In the genomic region with DNA sequence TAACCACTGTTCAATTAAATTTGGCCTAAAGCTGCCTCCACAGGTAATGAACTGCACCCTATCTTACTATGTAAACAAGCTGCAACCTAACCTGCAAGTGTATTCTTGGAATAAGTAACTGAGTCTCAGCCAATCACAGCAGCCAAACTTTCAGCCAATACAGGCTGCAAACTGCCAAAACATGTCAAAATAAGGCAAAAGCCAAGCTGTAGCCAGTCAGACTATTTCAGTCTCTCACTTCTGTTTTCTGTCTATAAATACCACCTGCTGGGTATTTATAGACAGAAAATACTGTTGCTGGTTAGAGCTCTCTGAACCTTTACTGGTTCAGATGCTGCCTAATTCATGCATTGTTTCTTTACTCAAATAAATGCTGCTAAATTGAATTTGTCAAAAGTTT, we compare ENCODE assay signal across 8 cellular contexts. TPM values are rescaled to one million over a fixed set of nuclear protein-coding genes. Genes with fewer than 3 reads are reported as not detected.
DNase-seq lines count a peak whose midpoint lies in the region; ATAC-seq lines count a peak whose summit lies in the region.

No MANE protein-coding gene starts in this region.

- H3K4me3 ChIP-seq in H7 (ENCODE audit: insufficient read depth, low read depth, low read length): no peak overlapping the region

- H3K27me3 ChIP-seq in H7 (ENCODE audit: control insufficient read depth, insufficient read depth, low read length): no peaks in the 10 kb centered on the region

- no peaks in the 10 kb centered on the region for H3K36me3 ChIP-seq in H7 (replicated peaks; ENCODE audit: control insufficient read depth, insufficient read depth, low read length)

- ATAC-seq in GM18867 (IDR thresholded peaks at IDR 0.05; ENCODE audit: unreplicated experiment) (peak; percentile 97), HG02610 (IDR thresholded peaks at IDR 0.05; ENCODE audit: unreplicated experiment) (peak; percentile 93), left lobe of liver (peak; percentile 97)

- peak; percentile 84 for DNase-seq in NCI-H1694 treated with DMSO at 0.1 percent for 48 hours (lab: John Stamatoyannopoulos, UW)
- peak; percentile 77 for DNase-seq in left lobe of liver (ENCODE audit: low spot score)
- no peak for DNase-seq in H7
- no peak for DNase-seq in activated CD4-positive, alpha-beta T cell treated with anti-CD3 and anti-CD28 coated beads for 4 hours
- DNase-seq in NCI-H2107 treated with DMSO at 0.1 percent for 48 hours (lab: John Stamatoyannopoulos, UW; ENCODE audit: unreplicated experiment): no peak
- DNase-seq in NCI-H524 treated with DMSO at 0.1 percent for 48 hours (lab: John Stamatoyannopoulos, UW): no peak

RNA-seq across cellular contexts. Expression of a gene that starts 14.3 kb away (rescaled TPM):
- total RNA-seq in left lobe of liver: 3.0 TPM
- total RNA-seq in H7 (2014; rRNA removed; shearing (Covaris generic)): 11.0 and 14.1 TPM in 2 replicates

RNA-seq across cellular contexts. Expression of a gene that starts 14.4 kb away (rescaled TPM):
- total RNA-seq in left lobe of liver: 194 TPM
- 94.0 and 97.5 TPM in 2 replicates for total RNA-seq in H7 (2014; rRNA removed; shearing (Covaris generic))

Comparison
In these comparisons a context has a peak if more than half of its experiments do, and no peak if none do; other contexts are left out.
1. DNase-seq: peak in NCI-H1694 treated with DMSO at 0.1 percent for 48 hours (single experiment) and left lobe of liver (single experiment); none in H7 (single experiment), activated CD4-positive, alpha-beta T cell treated with anti-CD3 and anti-CD28 coated beads for 4 hours (0 of 2), NCI-H2107 treated with DMSO at 0.1 percent for 48 hours (single experiment) and NCI-H524 treated with DMSO at 0.1 percent for 48 hours (single experiment).
2. Peak in every context shown above with its lines, with median percentiles within 50 percentile points of each other: ATAC-seq.